Comparison of ENCODE assay signal across 16 cellular contexts in genomic region chr12:24996820-24997219, GRCh38. TPM values are rescaled to one million over a fixed set of nuclear protein-coding genes. Genes with fewer than 3 reads are reported as not detected.
DNase-seq lines count a peak whose midpoint lies in the region; FAIRE-seq and TF ChIP-seq lines count a peak whose summit lies in the region.
"Had no signal": no experiment of that assay in that cellular context is flagged by ENCODE, and none has a peak within 500 bp of the region (broad histone marks: within the 10 kb centered on the region; RNA-seq: fewer than 3 reads in every experiment).

No MANE protein-coding gene starts in this region.

- no peak overlapping the region for H3K4me3 Mint-ChIP-seq in activated CD4-positive, alpha-beta memory T cell treated with anti-CD3 and anti-CD28 coated beads for 36 hours
- no peak overlapping the region for H3K4me3 Mint-ChIP-seq in activated CD4-positive, alpha-beta memory T cell treated with anti-CD3 and anti-CD28 coated beads, Interleukin-2, amount 10 ng/mL, durations not matched to agents 7 days and 5 days
- peak overlapping the region; percentile 72 to 88 (median 78) for H3K4me3 Mint-ChIP-seq in IgD-negative memory B cell
- H3K4me3 Mint-ChIP-seq: CD4-positive, CD25-positive, alpha-beta regulatory T cell; T-cell had no signal

- CTCF ChIA-PET in activated CD4-positive, alpha-beta memory T cell treated with anti-CD3 and anti-CD28 coated beads for 36 hours (lab: Charles Lee) = interaction anchor here (0.6 to 3.9 kb wide), 6 partner anchors 10 to 391 kb away, joined by 3 to 14 read pairs (median 6); no protein-coding TSS in a partner anchor
- CTCF ChIA-PET in activated CD4-positive, alpha-beta memory T cell treated with anti-CD3 and anti-CD28 coated beads, Interleukin-2, amount 10 ng/mL, durations not matched to agents 7 days and 5 days (lab: Charles Lee) = no interaction called here

- peak overlapping the region; percentile 83 for H3K9ac ChIP-seq in SU-DHL-6 (ENCODE audit: low read length)
- no peak overlapping the region for H3K9ac ChIP-seq in smooth muscle cell (ENCODE audit: low read depth)

- H3K4me3 ChIP-seq in SU-DHL-6 (ENCODE audit: insufficient read depth, low read length, poor library complexity, severe bottlenecking) (peak overlapping the region; percentile 53), thyroid gland (replicated peaks in 1 of 3) (no peak overlapping the region), smooth muscle cell (no peak overlapping the region)
- H3K4me3 ChIP-seq: A549 had no signal

- no peaks in the 10 kb centered on the region for H3K27me3 Mint-ChIP-seq in activated CD4-positive, alpha-beta memory T cell treated with anti-CD3 and anti-CD28 coated beads for 36 hours
- H3K27me3 Mint-ChIP-seq in activated CD4-positive, alpha-beta memory T cell treated with anti-CD3 and anti-CD28 coated beads, Interleukin-2, amount 10 ng/mL, durations not matched to agents 7 days and 5 days = peaks cover 2% of the 10 kb centered on the region
- peaks cover 1% of the 10 kb centered on the region for H3K27me3 Mint-ChIP-seq in IgD-negative memory B cell
- H3K27me3 Mint-ChIP-seq: T-cell had no signal

- H2AFZ ChIP-seq in SU-DHL-6 (ENCODE audit: low read depth, low read length, severe bottlenecking) (no peak overlapping the region), smooth muscle cell (ENCODE audit: low read depth) (no peak overlapping the region)

- POLR2A ChIA-PET in activated CD4-positive, alpha-beta memory T cell treated with anti-CD3 and anti-CD28 coated beads for 36 hours (lab: Charles Lee) = no interaction called here
- POLR2A ChIA-PET in activated CD4-positive, alpha-beta memory T cell treated with anti-CD3 and anti-CD28 coated beads, Interleukin-2, amount 10 ng/mL, durations not matched to agents 7 days and 5 days (lab: Charles Lee) = no interaction called here

- DNase-seq in activated CD4-positive, alpha-beta memory T cell treated with anti-CD3 and anti-CD28 coated beads for 36 hours = peak; percentile 19
- no peak for DNase-seq in activated CD4-positive, alpha-beta memory T cell treated with anti-CD3 and anti-CD28 coated beads, Interleukin-2, amount 10 ng/mL, durations not matched to agents 7 days and 5 days
- peak; percentile 14 to 33 for DNase-seq in thyroid gland
- no peak for DNase-seq in smooth muscle cell (lab: John Stamatoyannopoulos, UW; ENCODE audit: unreplicated experiment)
- no peak for DNase-seq in activated CD4-positive, CD25-positive, alpha-beta regulatory T cell treated with anti-CD3 and anti-CD28 coated beads, Interleukin-2, amount 50 U/mL, for 72 hours
- DNase-seq in GM12892 (ENCODE audit: insufficient read length) = no peak
- DNase-seq: CD4-positive, CD25-positive, alpha-beta regulatory T cell; DMS53; HCEC 1CT; NCI-H1092; NCI-H345; SIG-M5; T-cell had no signal

- H3F3A ChIP-seq in SU-DHL-6 (ENCODE audit: insufficient read depth) (peaks cover 90% of the 10 kb centered on the region), smooth muscle cell (ENCODE audit: low read depth) (no peaks in the 10 kb centered on the region)

- H3K4me1 Mint-ChIP-seq in activated CD4-positive, alpha-beta memory T cell treated with anti-CD3 and anti-CD28 coated beads for 36 hours (ENCODE audit: low read depth) = peaks cover 27% of the 10 kb centered on the region
- peaks cover 18% of the 10 kb centered on the region for H3K4me1 Mint-ChIP-seq in activated CD4-positive, alpha-beta memory T cell treated with anti-CD3 and anti-CD28 coated beads, Interleukin-2, amount 10 ng/mL, durations not matched to agents 7 days and 5 days
- peaks cover 41 to 58% (median 51%) of the 10 kb centered on the region in 3 donors for H3K4me1 Mint-ChIP-seq in IgD-negative memory B cell

- H3K27me3 ChIP-seq in SU-DHL-6 (ENCODE audit: low read length) = no peaks in the 10 kb centered on the region
- no peaks in the 10 kb centered on the region for H3K27me3 ChIP-seq in thyroid gland
- peaks cover 15% of the 10 kb centered on the region for H3K27me3 ChIP-seq in smooth muscle cell (ENCODE audit: low read depth)

- no peaks in the 10 kb centered on the region for H3K36me3 Mint-ChIP-seq in activated CD4-positive, alpha-beta memory T cell treated with anti-CD3 and anti-CD28 coated beads for 36 hours
- no peaks in the 10 kb centered on the region for H3K36me3 Mint-ChIP-seq in activated CD4-positive, alpha-beta memory T cell treated with anti-CD3 and anti-CD28 coated beads, Interleukin-2, amount 10 ng/mL, durations not matched to agents 7 days and 5 days (ENCODE audit: low read depth)
- no peaks in the 10 kb centered on the region for H3K36me3 Mint-ChIP-seq in IgD-negative memory B cell
- H3K36me3 Mint-ChIP-seq: CD4-positive, CD25-positive, alpha-beta regulatory T cell; T-cell had no signal

- TF ChIP-seq POLR2A in thyroid gland (IDR thresholded peaks at IDR 0.05) (no peak), GM12892 (IDR thresholded peaks at IDR 0.05; ENCODE audit: low read depth, low read length) (no peak)

- H3K4me2 ChIP-seq in SU-DHL-6 (ENCODE audit: low read depth, low read length, poor library complexity, severe bottlenecking) (peak overlapping the region; percentile 92), smooth muscle cell (no peak overlapping the region)
- H3K4me2 ChIP-seq: A549 had no signal

- FAIRE-seq in GM12892 (lab: Jason Lieb, UNC) = no peak
- FAIRE-seq: A549 had no signal

- TF ChIP-seq CTCF in SU-DHL-6 (IDR thresholded peaks at IDR 0.05; ENCODE audit: insufficient read depth, low read length, poor library complexity, severe bottlenecking) (no peak), thyroid gland (IDR thresholded peaks at IDR 0.05) (no peak), smooth muscle cell (IDR thresholded peaks at IDR 0.05; ENCODE audit: borderline replicate concordance, insufficient read depth, poor library complexity, severe bottlenecking) (no peak)

- no peaks in the 10 kb centered on the region for H3K9me3 Mint-ChIP-seq in activated CD4-positive, alpha-beta memory T cell treated with anti-CD3 and anti-CD28 coated beads for 36 hours
- no peaks in the 10 kb centered on the region for H3K9me3 Mint-ChIP-seq in activated CD4-positive, alpha-beta memory T cell treated with anti-CD3 and anti-CD28 coated beads, Interleukin-2, amount 10 ng/mL, durations not matched to agents 7 days and 5 days
- H3K9me3 Mint-ChIP-seq in IgD-negative memory B cell = no peaks in the 10 kb centered on the region
- H3K9me3 Mint-ChIP-seq: CD4-positive, CD25-positive, alpha-beta regulatory T cell; T-cell had no signal

- H4K20me1 ChIP-seq in SU-DHL-6 (ENCODE audit: low read depth, low read length) = no peaks in the 10 kb centered on the region
- no peaks in the 10 kb centered on the region for H4K20me1 ChIP-seq in smooth muscle cell (ENCODE audit: low read depth)

- peak overlapping the region; percentile 99 for H3K27ac ChIP-seq in SU-DHL-6 (ENCODE audit: low read depth, low read length)
- H3K27ac ChIP-seq in thyroid gland = no peak overlapping the region
- H3K27ac ChIP-seq in smooth muscle cell (ENCODE audit: low read depth) = no peak overlapping the region
- H3K27ac ChIP-seq: A549 had no signal

- H3K27ac Mint-ChIP-seq in activated CD4-positive, alpha-beta memory T cell treated with anti-CD3 and anti-CD28 coated beads for 36 hours = no peak overlapping the region
- H3K27ac Mint-ChIP-seq in activated CD4-positive, alpha-beta memory T cell treated with anti-CD3 and anti-CD28 coated beads, Interleukin-2, amount 10 ng/mL, durations not matched to agents 7 days and 5 days = no peak overlapping the region
- peak overlapping the region; percentile 60 to 86 (median 78) for H3K27ac Mint-ChIP-seq in IgD-negative memory B cell
- H3K27ac Mint-ChIP-seq: T-cell had no signal

- WGBS in thyroid gland, 2 donors = 70 to 95% methylated on average over 5 of the region's 5 CpGs
- 90% methylated on average over 5 of the region's 5 CpGs for WGBS in smooth muscle cell (ENCODE audit: low lambda C conversion rate)

- no peaks in the 10 kb centered on the region for H3K9me2 ChIP-seq in SU-DHL-6 (replicated peaks; ENCODE audit: insufficient read depth, low read length)

- intact Hi-C loops in activated CD4-positive, alpha-beta memory T cell treated with anti-CD3 and anti-CD28 coated beads for 36 hours (cut with micrococcal nuclease) = loop anchor here (10.0 kb wide), 1 partner anchor 248 kb away; no protein-coding TSS in a partner anchor
- intact Hi-C loops in thyroid gland (cut with DNase I) = no loop called here

- H3K79me2 ChIP-seq in SU-DHL-6 (ENCODE audit: insufficient read depth, low read length) = peaks cover 62% of the 10 kb centered on the region
- H3K79me2 ChIP-seq in smooth muscle cell (ENCODE audit: low read depth) = no peaks in the 10 kb centered on the region

- peaks cover 6 to 14% of the 10 kb centered on the region in 2 donors for H3K4me1 ChIP-seq in thyroid gland
- H3K4me1 ChIP-seq in smooth muscle cell (ENCODE audit: low read depth) = no peaks in the 10 kb centered on the region
- H3K4me1 ChIP-seq: A549 had no signal

- no peaks in the 10 kb centered on the region for H3K9me3 ChIP-seq in SU-DHL-6 (ENCODE audit: insufficient read depth, low read length)
- no peaks in the 10 kb centered on the region for H3K9me3 ChIP-seq in thyroid gland
- H3K9me3 ChIP-seq in smooth muscle cell (replicated peaks; ENCODE audit: low read depth) = no peaks in the 10 kb centered on the region
- H3K9me3 ChIP-seq: A549 had no signal

- no peaks in the 10 kb centered on the region for H3K36me3 ChIP-seq in SU-DHL-6 (ENCODE audit: low read length)
- H3K36me3 ChIP-seq in thyroid gland = no peaks in the 10 kb centered on the region
- no peaks in the 10 kb centered on the region for H3K36me3 ChIP-seq in smooth muscle cell (ENCODE audit: low read depth)

RNA-seq across cellular contexts. Expression of gene BCAT1, which starts 47.9 kb away (rescaled TPM):
- 10 to 100 TPM; 17.6 to 20.4 TPM for total RNA-seq in activated CD4-positive, alpha-beta memory T cell treated with anti-CD3 and anti-CD28 coated beads for 36 hours
- 10 to 100 TPM; 22.8 to 24.8 TPM for total RNA-seq in activated CD4-positive, alpha-beta memory T cell treated with anti-CD3 and anti-CD28 coated beads, Interleukin-2, amount 10 ng/mL, durations not matched to agents 7 days and 5 days
- polyA plus RNA-seq in IgD-negative memory B cell (11.5 TPM), smooth muscle cell (57.4 and 78.2 TPM in 2 replicates)
- total RNA-seq in thyroid gland (10 to 100 TPM in 3 of 4 donors, 1 to 10 TPM in 1; 3.8 to 49.1 (median 13.2) TPM), smooth muscle cell (174 and 200 TPM in 2 replicates)
- polyA plus RNA-seq in GM12892 (2012; ENCODE audit: missing spikeins) = 60.5 TPM

Comparison
In these comparisons a context has a peak if more than half of its experiments do, and no peak if none do; other contexts are left out.
1. DNase-seq: peak in activated CD4-positive, alpha-beta memory T cell treated with anti-CD3 and anti-CD28 coated beads for 36 hours (single experiment) and thyroid gland (2 of 2); none in activated CD4-positive, alpha-beta memory T cell treated with anti-CD3 and anti-CD28 coated beads, Interleukin-2, amount 10 ng/mL, durations not matched to agents 7 days and 5 days (single experiment), smooth muscle cell (single experiment), activated CD4-positive, CD25-positive, alpha-beta regulatory T cell treated with anti-CD3 and anti-CD28 coated beads, Interleukin-2, amount 50 U/mL, for 72 hours (single experiment) and GM12892 (single experiment).
2. H3K27ac Mint-ChIP-seq: peak in IgD-negative memory B cell (3 of 3); none in activated CD4-positive, alpha-beta memory T cell treated with anti-CD3 and anti-CD28 coated beads for 36 hours (single experiment) and activated CD4-positive, alpha-beta memory T cell treated with anti-CD3 and anti-CD28 coated beads, Interleukin-2, amount 10 ng/mL, durations not matched to agents 7 days and 5 days (single experiment).
3. H3K4me3 Mint-ChIP-seq: peak in IgD-negative memory B cell (4 of 4); none in activated CD4-positive, alpha-beta memory T cell treated with anti-CD3 and anti-CD28 coated beads for 36 hours (single experiment) and activated CD4-positive, alpha-beta memory T cell treated with anti-CD3 and anti-CD28 coated beads, Interleukin-2, amount 10 ng/mL, durations not matched to agents 7 days and 5 days (single experiment).